19 cellular contexts compared by ENCODE assay signal in the genomic region with DNA sequence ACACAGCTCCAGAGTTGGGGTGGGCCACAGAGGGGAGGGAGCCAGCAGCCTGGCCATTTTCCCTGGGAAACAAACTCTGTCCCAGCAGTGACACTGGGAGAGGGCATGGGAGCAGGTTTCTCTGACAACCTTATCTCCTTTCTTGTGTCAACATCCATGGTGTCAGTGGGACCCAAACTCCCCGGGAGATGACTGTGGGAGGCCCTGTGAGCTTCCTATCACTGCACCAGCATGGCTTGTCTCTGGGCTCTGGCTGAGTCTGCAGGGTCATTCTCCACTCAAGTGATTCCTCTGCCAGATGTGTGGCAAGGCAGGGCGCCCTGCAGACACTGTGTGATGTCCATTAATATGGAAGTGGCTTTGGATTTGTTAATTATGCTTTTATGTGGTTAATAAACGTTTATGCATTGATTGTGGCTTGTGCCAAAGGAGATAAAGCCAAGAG. TPM values are rescaled to one million over a fixed set of nuclear protein-coding genes. Genes with fewer than 3 reads are reported as not detected.
DNase-seq lines count a peak whose midpoint lies in the region; ATAC-seq, FAIRE-seq and TF ChIP-seq lines count a peak whose summit lies in the region.
"Had no signal": no experiment of that assay in that cellular context is flagged by ENCODE, and none has a peak within 500 bp of the region (broad histone marks: within the 10 kb centered on the region; RNA-seq: fewer than 3 reads in every experiment).

No MANE protein-coding gene starts in this region.

- peaks cover 5% of the 10 kb centered on the region for H3K4me1 Mint-ChIP-seq in chondrocyte (ENCODE audit: low read depth)
- H3K4me1 Mint-ChIP-seq: T-cell had no signal

- H3K27ac ChIP-seq in HEK293 (ENCODE audit: extremely low read depth, low read depth, low read length): no peak overlapping the region
- H3K27ac ChIP-seq: Peyer's patch had no signal

- CTCF ChIA-PET in HEK293 (lab: Yijun Ruan, JAX): no interaction called here

- H3K27me3 Mint-ChIP-seq in chondrocyte (ENCODE audit: low read depth): peaks cover 41% of the 10 kb centered on the region

- TF ChIP-seq CTCF in HEK293 (tag by site-specific recombination; IDR thresholded peaks at IDR 0.05) (no peak), chondrocyte (IDR thresholded peaks at IDR 0.05) (no peak)

- no peak overlapping the region for H3K27ac Mint-ChIP-seq in chondrocyte (ENCODE audit: unreplicated experiment)
- H3K27ac Mint-ChIP-seq: B cell; CD4-positive, alpha-beta memory T cell; T-cell had no signal

- H3K9me3 Mint-ChIP-seq in chondrocyte (ENCODE audit: low read depth): no peaks in the 10 kb centered on the region
- H3K9me3 Mint-ChIP-seq: T-cell had no signal

- POLR2A ChIA-PET in HEK293 (lab: Yijun Ruan, JAX): no interaction called here

- intact Hi-C loops in posterior vena cava (cut with DNase I): no loop called here

- H3K4me1 ChIP-seq in HEK293 (ENCODE audit: control insufficient read depth, insufficient read depth, low read length): no peaks in the 10 kb centered on the region
- H3K4me1 ChIP-seq: HAP-1, Peyer's patch had no signal

- DNase-seq in NCI-H2196 (lab: John Stamatoyannopoulos, UW; ENCODE audit: unreplicated experiment) (peak; percentile 23), NCI-H2196 treated with DMSO at 0.1 percent for 48 hours (lab: John Stamatoyannopoulos, UW; ENCODE audit: unreplicated experiment) (no peak), chondrocyte (ENCODE audit: low spot score) (peak; percentile 44), posterior vena cava (ENCODE audit: low spot score) (peak; percentile 66), RCC 7860 (ENCODE audit: low spot score) (no peak), DMS53 treated with DMSO at 0.1 percent for 48 hours (lab: John Stamatoyannopoulos, UW; ENCODE audit: unreplicated experiment) (no peak)
- DNase-seq: 8988T; KBM-7; NCI-H446; NCI-H526 treated with DMSO at 0.1 percent for 48 hours; NK-92 treated with Interleukin-12 subunit alpha and Interleukin-12 subunit beta, amount 100 ng/mL, for 24 hours; Peyer's patch had no signal

- H3K36me3 ChIP-seq in HEK293 (ENCODE audit: control insufficient read depth in 2 of 2, insufficient read depth in 1 of 2, low read length in 2 of 2): no peaks in the 10 kb centered on the region
- H3K36me3 ChIP-seq: HAP-1, Peyer's patch had no signal

- H3K4me3 Mint-ChIP-seq in chondrocyte (ENCODE audit: unreplicated experiment): no peak overlapping the region
- H3K4me3 Mint-ChIP-seq: B cell; CD4-positive, alpha-beta memory T cell; T-cell had no signal

- no peak for FAIRE-seq in RCC 7860 (lab: Jason Lieb, UNC)

- no peaks in the 10 kb centered on the region for H3K36me3 Mint-ChIP-seq in chondrocyte (ENCODE audit: low read depth)
- H3K36me3 Mint-ChIP-seq: CD4-positive, alpha-beta memory T cell; T-cell had no signal

- H3K9me3 ChIP-seq in HEK293 (ENCODE audit: control insufficient read depth, insufficient read depth, low read depth, low read length): no peaks in the 10 kb centered on the region
- H3K9me3 ChIP-seq: HAP-1, Peyer's patch had no signal

- no peak for ATAC-seq in GM21737 (IDR thresholded peaks at IDR 0.05; ENCODE audit: unreplicated experiment)

- H3K4me3 ChIP-seq in HEK293 (ENCODE audit: low read depth, low read length): no peak overlapping the region
- H3K4me3 ChIP-seq: HAP-1, Peyer's patch had no signal

TF ChIP-seq in HEK293, 187 proteins besides CTCF, POLR2A, EP300 and RAD21:
- TF ChIP-seq ZEB2 (tag by site-specific recombination; IDR thresholded peaks at IDR 0.05) (no peak), ZNF366 (tag by site-specific recombination; conservative IDR thresholded peaks at IDR 0.05) (no peak), ZNF16 (tag by site-specific recombination; IDR thresholded peaks at IDR 0.05; ENCODE audit: low read depth) (no peak), ZNF596 (tag by site-specific recombination; IDR thresholded peaks at IDR 0.05) (no peak), ZNF140 (tag by site-specific recombination; IDR thresholded peaks at IDR 0.05) (no peak), GLIS1 (tag by site-specific recombination; IDR thresholded peaks at IDR 0.05) (peak; percentile 93), ZNF214 (tag by site-specific recombination; IDR thresholded peaks at IDR 0.05; ENCODE audit: borderline replicate concordance) (no peak), ZNF792 (tag by site-specific recombination; IDR thresholded peaks at IDR 0.05) (no peak), ZBTB8A (tag by site-specific recombination; IDR thresholded peaks at IDR 0.05) (no peak), ZNF544 (tag by site-specific recombination; IDR thresholded peaks at IDR 0.05) (no peak), ZNF670 (tag by site-specific recombination; IDR thresholded peaks at IDR 0.05; ENCODE audit: low read depth) (no peak), ZNF677 (tag by site-specific recombination; IDR thresholded peaks at IDR 0.05) (no peak), ZSCAN23 (tag by site-specific recombination; IDR thresholded peaks at IDR 0.05) (no peak), ZNF473 (tag by site-specific recombination; IDR thresholded peaks at IDR 0.05) (no peak), RBAK (tag by site-specific recombination; IDR thresholded peaks at IDR 0.05) (no peak), ZIC2 (tag by site-specific recombination; IDR thresholded peaks at IDR 0.05) (peak; percentile 93)
- TF ChIP-seq, protein P1, sequence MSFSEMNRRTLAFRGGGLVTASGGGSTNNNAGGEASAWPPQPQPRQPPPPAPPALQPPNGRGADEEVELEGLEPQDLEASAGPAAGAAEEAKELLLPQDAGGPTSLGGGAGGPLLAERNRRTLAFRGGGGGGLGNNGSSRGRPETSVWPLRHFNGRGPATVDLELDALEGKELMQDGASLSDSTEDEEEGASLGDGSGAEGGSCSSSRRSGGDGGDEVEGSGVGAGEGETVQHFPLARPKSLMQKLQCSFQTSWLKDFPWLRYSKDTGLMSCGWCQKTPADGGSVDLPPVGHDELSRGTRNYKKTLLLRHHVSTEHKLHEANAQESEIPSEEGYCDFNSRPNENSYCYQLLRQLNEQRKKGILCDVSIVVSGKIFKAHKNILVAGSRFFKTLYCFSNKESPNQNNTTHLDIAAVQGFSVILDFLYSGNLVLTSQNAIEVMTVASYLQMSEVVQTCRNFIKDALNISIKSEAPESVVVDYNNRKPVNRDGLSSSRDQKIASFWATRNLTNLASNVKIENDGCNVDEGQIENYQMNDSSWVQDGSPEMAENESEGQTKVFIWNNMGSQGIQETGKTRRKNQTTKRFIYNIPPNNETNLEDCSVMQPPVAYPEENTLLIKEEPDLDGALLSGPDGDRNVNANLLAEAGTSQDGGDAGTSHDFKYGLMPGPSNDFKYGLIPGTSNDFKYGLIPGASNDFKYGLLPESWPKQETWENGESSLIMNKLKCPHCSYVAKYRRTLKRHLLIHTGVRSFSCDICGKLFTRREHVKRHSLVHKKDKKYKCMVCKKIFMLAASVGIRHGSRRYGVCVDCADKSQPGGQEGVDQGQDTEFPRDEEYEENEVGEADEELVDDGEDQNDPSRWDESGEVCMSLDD (tag by site-specific recombination; IDR thresholded peaks at IDR 0.05): no peak

RNA-seq across cellular contexts. Expression of a gene that starts 10.1 kb away (rescaled TPM):
- total RNA-seq in chondrocyte: not detected in 3 replicates
- not detected for total RNA-seq in posterior vena cava
- total RNA-seq: B cell; CD4-positive, alpha-beta memory T cell; Peyer's patch; Right ventricle myocardium superior; T-cell had no signal

Comparison
In these comparisons a context has a peak if more than half of its experiments do, and no peak if none do; other contexts are left out.
1. DNase-seq: peak in NCI-H2196 (single experiment), chondrocyte (single experiment) and posterior vena cava (single experiment); none in NCI-H2196 treated with DMSO at 0.1 percent for 48 hours (single experiment), RCC 7860 (single experiment) and DMS53 treated with DMSO at 0.1 percent for 48 hours (single experiment).